ENCODE assay signal across 9 cellular contexts in genomic region chr2:216497808-216498366, GRCh38. TPM values are rescaled to one million over a fixed set of nuclear protein-coding genes. Genes with fewer than 3 reads are reported as not detected.
A peak's percentile ranks its signal among the peaks of the same experiment; 100 is the strongest.
DNase-seq lines count a peak whose midpoint lies in the region; ATAC-seq, FAIRE-seq and TF ChIP-seq lines count a peak whose summit lies in the region.
"Had no signal": no experiment of that assay in that cellular context is flagged by ENCODE, and none has a peak within 500 bp of the region (broad histone marks: within the 10 kb centered on the region; RNA-seq: fewer than 3 reads in every experiment).

No MANE protein-coding gene starts in this region.

- POLR2A ChIA-PET in activated B cell treated with CpG ODN at 0.5 μM for 24 hours (lab: Charles Lee), result interaction anchor here (0.6 to 2.6 kb wide), 23 partner anchors 9 to 388 kb away, joined by 3 to 27 read pairs (median 5); partner anchors contain the start of genes SMARCAL1 and XRCC5

- no peak overlapping the region for H4K8ac ChIP-seq in H9 (replicated peaks; ENCODE audit: insufficient read length, low read depth, low read length)

- H2BK20ac ChIP-seq in H9 (ENCODE audit: low read depth, low read length, poor library complexity, severe bottlenecking), result no peak overlapping the region

- peaks cover 7% of the 10 kb centered on the region for H3K23me2 ChIP-seq in H9 (ENCODE audit: insufficient read length, low read depth, low read length, poor library complexity, severe bottlenecking)

- H3K79me2 ChIP-seq in H9 (ENCODE audit: insufficient read depth, low read length), result peaks cover 13% of the 10 kb centered on the region; the same call in 1 of the 2 replicates

- no peak overlapping the region for H2BK120ac ChIP-seq in H9 (ENCODE audit: low read depth, low read length, poor library complexity, severe bottlenecking)

- no peaks in the 10 kb centered on the region for H3K27me3 Mint-ChIP-seq in H9 (ENCODE audit: low read depth)
- no peaks in the 10 kb centered on the region for H3K27me3 Mint-ChIP-seq in activated B cell treated with CpG ODN at 0.5 μM for 24 hours

- no peak overlapping the region for H3T11ph ChIP-seq in H9 (ENCODE audit: low read length)

- H3K4me1 ChIP-seq in H9 (ENCODE audit: insufficient read depth, low read length) (peaks cover 3% of the 10 kb centered on the region; the same call in 1 of the 2 replicates), left ventricle myocardium inferior (peaks cover 55% of the 10 kb centered on the region), skeletal muscle tissue (ENCODE audit: control insufficient read depth in 3 of 3, insufficient read depth in 3 of 3, low read length in 3 of 3) (peaks cover 16 to 31% (median 22%) of the 10 kb centered on the region in 3 donors)

- peaks cover 6% of the 10 kb centered on the region for H3K79me1 ChIP-seq in H9 (ENCODE audit: insufficient read depth, low read depth, low read length, poor library complexity, severe bottlenecking)

- WGBS in H9 (ENCODE audit: extremely low coverage, insufficient read length, low lambda C conversion rate), result no CpG with 5 or more reads among the region's 8 CpGs

- no peak overlapping the region for H3K56ac ChIP-seq in H9 (ENCODE audit: insufficient read length, low read depth, low read length)

- H3K23ac ChIP-seq in H9 (ENCODE audit: insufficient read length, low read depth, low read length), result no peak overlapping the region

- no peak overlapping the region for H3K18ac ChIP-seq in H9 (ENCODE audit: insufficient read length, low read depth, low read length)

- no peaks in the 10 kb centered on the region for H3K27me3 ChIP-seq in H9 (ENCODE audit: insufficient read depth, low read length)
- H3K27me3 ChIP-seq in left ventricle myocardium inferior (ENCODE audit: low read depth), result no peaks in the 10 kb centered on the region
- H3K27me3 ChIP-seq in skeletal muscle tissue (ENCODE audit: control insufficient read depth in 3 of 3, insufficient read depth in 3 of 3, low read length in 3 of 3), result no peaks in the 10 kb centered on the region

- H3K36me3 Mint-ChIP-seq in H9 (ENCODE audit: insufficient read depth in 1 of 3, low read depth in 3 of 3) (peaks cover 37 to 43% (median 40%) of the 10 kb centered on the region in 3 experiments), activated B cell treated with CpG ODN at 0.5 μM for 24 hours (ENCODE audit: low read depth) (peaks cover 46% of the 10 kb centered on the region)

- peak overlapping the region; percentile 95 to 98 for H3K4me3 Mint-ChIP-seq in H9
- peak overlapping the region; percentile 98 for H3K4me3 Mint-ChIP-seq in activated B cell treated with CpG ODN at 0.5 μM for 24 hours

- H3K36me3 ChIP-seq in left ventricle myocardium inferior (peaks cover 34% of the 10 kb centered on the region), skeletal muscle tissue (ENCODE audit: control insufficient read depth in 3 of 3, insufficient read depth in 3 of 3, low read length in 3 of 3) (peaks cover 23 to 36% (median 31%) of the 10 kb centered on the region in 3 donors)

- no peak for ATAC-seq in activated B cell treated with CpG ODN at 0.5 μM for 24 hours (ENCODE audit: low read depth)
- ATAC-seq in HG03469 (IDR thresholded peaks at IDR 0.05; ENCODE audit: unreplicated experiment), result no peak
- ATAC-seq in GM21619 (IDR thresholded peaks at IDR 0.05; ENCODE audit: unreplicated experiment), result no peak

- CTCF ChIA-PET in activated B cell treated with CpG ODN at 0.5 μM for 24 hours (lab: Charles Lee), result interaction anchor here (0.6 to 1.3 kb wide), 2 partner anchors 20 to 275 kb away, joined by 3 read pairs; no protein-coding TSS in a partner anchor

- H3K27ac ChIP-seq in H9 (ENCODE audit: insufficient read length, low read depth, low read length) (peak overlapping the region; percentile 19), left ventricle myocardium inferior (replicated peaks) (peak overlapping the region; percentile 90), skeletal muscle tissue (ENCODE audit: low read depth, low read length) (peak overlapping the region; percentile 83)

- no peak for DNase-seq in H9
- DNase-seq in activated B cell treated with CpG ODN at 0.5 μM for 24 hours, result no peak
- no peak for DNase-seq in left ventricle myocardium inferior
- DNase-seq in NK-92 treated with Interleukin-12 subunit alpha and Interleukin-12 subunit beta, amount 100 ng/mL, for 24 hours (lab: John Stamatoyannopoulos, UW), result no peak
- no peak for DNase-seq in GM19239 (ENCODE audit: insufficient read length, low spot score)

- no peak overlapping the region for H2AK5ac ChIP-seq in H9 (ENCODE audit: insufficient read length, low read length)

- H2AFZ ChIP-seq in H9 (ENCODE audit: low read length), result peak overlapping the region; percentile 40

- H3K9ac ChIP-seq in H9 (ENCODE audit: extremely low read depth, insufficient read length, low read length) (peak overlapping the region; percentile 78), skeletal muscle tissue (ENCODE audit: low read depth in 1 of 3, low read length in 3 of 3) (peak overlapping the region; percentile 95 to 97 (median 96))

- peaks cover 41 to 42% of the 10 kb centered on the region in 2 experiments for H3K4me1 Mint-ChIP-seq in H9
- H3K4me1 Mint-ChIP-seq in activated B cell treated with CpG ODN at 0.5 μM for 24 hours, result peaks cover 69% of the 10 kb centered on the region

- no peak overlapping the region for H3K14ac ChIP-seq in H9 (ENCODE audit: insufficient read depth, low read length)

- no peak overlapping the region for H2BK15ac ChIP-seq in H9 (ENCODE audit: low read depth, low read length)

- H3K4me3 ChIP-seq in left ventricle myocardium inferior, result peak overlapping the region; percentile 88
- peak overlapping the region; percentile 89 to 97 (median 90) for H3K4me3 ChIP-seq in skeletal muscle tissue (ENCODE audit: low read length in 3 of 3)

- TF ChIP-seq CTCF in H9 (conservative IDR thresholded peaks at IDR 0.05), result no peak
- TF ChIP-seq CTCF in activated B cell treated with CpG ODN at 0.5 μM for 24 hours (IDR thresholded peaks at IDR 0.05), result no peak
- TF ChIP-seq CTCF in left ventricle myocardium inferior (IDR thresholded peaks at IDR 0.05; ENCODE audit: borderline replicate concordance), result no peak

- no peaks in the 10 kb centered on the region for H4K20me1 ChIP-seq in H9 (ENCODE audit: control insufficient read depth, insufficient read depth, insufficient read length)

- no peak for FAIRE-seq in GM19239 (lab: Jason Lieb, UNC)
- FAIRE-seq: endometrium had no signal

- peaks cover 1 to 3% of the 10 kb centered on the region in 2 experiments; a peak in 1 of 5 replicates for H3K9me3 Mint-ChIP-seq in H9
- no peaks in the 10 kb centered on the region for H3K9me3 Mint-ChIP-seq in activated B cell treated with CpG ODN at 0.5 μM for 24 hours

- no peaks in the 10 kb centered on the region for H3K9me3 ChIP-seq in H9 (ENCODE audit: control insufficient read depth, low read depth, low read length)
- H3K9me3 ChIP-seq in left ventricle myocardium inferior (replicated peaks), result no peaks in the 10 kb centered on the region
- no peaks in the 10 kb centered on the region for H3K9me3 ChIP-seq in skeletal muscle tissue (ENCODE audit: control insufficient read depth in 3 of 3, low read length in 3 of 3)

- H2BK12ac ChIP-seq in H9 (ENCODE audit: insufficient read length, low read depth, low read length), result no peak overlapping the region

- H3K4me2 ChIP-seq in H9 (ENCODE audit: insufficient read depth, insufficient read length, low read length), result peak overlapping the region; percentile 96

- intact Hi-C loops in activated B cell treated with CpG ODN at 0.5 μM for 24 hours (cut with micrococcal nuclease), result loop anchor here (1.0 to 10.0 kb wide), 7 partner anchors 86 to 1689 kb away; partner anchors contain the start of genes ATIC, BARD1, MREG and SMARCAL1
- intact Hi-C loops in left ventricle myocardium inferior (cut with micrococcal nuclease), result no loop called here

- H2BK5ac ChIP-seq in H9 (ENCODE audit: insufficient read length, low read length), result no peak overlapping the region

- no peak overlapping the region for H4K91ac ChIP-seq in H9 (ENCODE audit: insufficient read length, low read depth, low read length)

- no peak overlapping the region for H3K4ac ChIP-seq in H9 (ENCODE audit: low read depth, low read length)

- peak overlapping the region; percentile 52 to 99 (median 98) for H3K27ac Mint-ChIP-seq in H9
- peak overlapping the region; percentile 92 for H3K27ac Mint-ChIP-seq in activated B cell treated with CpG ODN at 0.5 μM for 24 hours

- H4K5ac ChIP-seq in H9 (ENCODE audit: insufficient read length, low read depth, low read length), result no peak overlapping the region

RNA-seq across cellular contexts. Expression of gene RPL37A, which starts 0.8 kb away (rescaled TPM):
- total RNA-seq in H9 (2021), result 3,719 and 3,769 TPM in 2 replicates
- total RNA-seq in activated B cell treated with CpG ODN at 0.5 μM for 24 hours, result 4,501 and 5,377 TPM in 2 replicates
- 1,816 TPM for total RNA-seq in left ventricle myocardium inferior
- total RNA-seq in skeletal muscle tissue, result 7,363 TPM

Comparison
In these comparisons a context has a peak if more than half of its experiments do, and no peak if none do; other contexts are left out.
1. H3K27ac ChIP-seq: peak in every context shown above with its lines; median percentile 90 in left ventricle myocardium inferior; 83 in skeletal muscle tissue; 19 in H9.